Comparison of ENCODE assay signal across 8 cellular contexts in the genomic region with DNA sequence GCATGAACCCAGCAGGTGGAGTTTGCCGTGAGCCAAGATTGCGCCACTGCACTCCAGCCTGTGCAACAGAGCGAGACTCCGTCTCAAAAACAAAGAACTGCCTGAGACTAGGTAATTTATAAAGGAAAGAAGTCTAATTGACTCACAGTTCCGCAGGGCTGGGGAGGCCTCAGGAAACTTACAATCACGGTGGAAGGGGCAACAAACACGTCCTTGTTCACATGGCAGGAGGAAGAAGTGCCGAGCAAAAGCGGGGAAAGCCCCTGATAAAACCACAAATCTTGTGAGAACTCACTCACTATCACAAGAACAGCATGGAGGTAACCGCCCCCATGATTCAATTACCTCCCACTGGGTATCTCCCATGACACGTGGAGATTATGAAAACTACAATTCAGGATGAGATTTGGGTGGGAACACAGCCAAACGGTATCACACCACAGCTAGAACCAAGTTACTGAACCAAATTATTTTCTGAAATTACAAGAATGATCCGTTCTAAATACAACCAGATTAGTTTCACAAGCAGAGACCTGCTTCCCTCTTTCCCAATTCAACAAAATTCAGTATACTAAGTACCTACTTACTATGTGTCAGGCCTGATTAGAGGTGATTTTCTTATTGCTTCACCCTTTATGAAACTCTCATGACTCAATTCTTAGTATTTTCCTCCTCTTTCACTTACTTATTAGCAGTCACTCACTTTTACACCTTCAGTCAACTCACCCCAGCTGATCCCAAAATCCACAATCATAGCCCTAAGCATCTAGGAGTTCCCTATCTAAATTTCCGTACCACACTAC.
DNase-seq lines count a peak whose midpoint lies in the region; ATAC-seq lines count a peak whose summit lies in the region.

No MANE protein-coding gene starts in this region.

- peak; percentile 39 for ATAC-seq in HG02759 (IDR thresholded peaks at IDR 0.05; ENCODE audit: unreplicated experiment)
- peak; percentile 86 for ATAC-seq in effector memory CD8-positive, alpha-beta T cell (replicated peaks)

- DNase-seq in activated CD4-positive, alpha-beta T cell treated with anti-CD3 and anti-CD28 coated beads for 4 hours: peak; percentile 61 to 68
- DNase-seq in effector memory CD8-positive, alpha-beta T cell: peak in 2 of 3 experiments; percentile 7 to 13
- DNase-seq in stimulated activated CD8-positive, alpha-beta memory T cell treated with anti-CD3 and anti-CD28 coated beads, Interleukin-12 subunit alpha, Interleukin-12 subunit beta, amount 100 ng/mL, for 4 hours (ENCODE audit: low read depth): peak; percentile 6
- DNase-seq in SW 1271 (lab: John Stamatoyannopoulos, UW) (no peak), 8988T (no peak), NCI-H748 treated with DMSO at 0.1 percent for 48 hours (lab: John Stamatoyannopoulos, UW) (no peak), GDM1 (lab: John Stamatoyannopoulos, UW) (no peak)

- H3K27me3 Mint-ChIP-seq in effector memory CD8-positive, alpha-beta T cell: no peaks in the 10 kb centered on the region

- peaks cover 16 to 20% of the 10 kb centered on the region in 2 donors for H3K4me1 Mint-ChIP-seq in effector memory CD8-positive, alpha-beta T cell (ENCODE audit: low read depth in 2 of 2)

- no peak overlapping the region for H3K4me3 Mint-ChIP-seq in effector memory CD8-positive, alpha-beta T cell

- H3K9me3 Mint-ChIP-seq in effector memory CD8-positive, alpha-beta T cell: no peaks in the 10 kb centered on the region

- no peaks in the 10 kb centered on the region for H3K36me3 Mint-ChIP-seq in effector memory CD8-positive, alpha-beta T cell (ENCODE audit: insufficient read depth)

- peak overlapping the region; percentile 1 to 70 for H3K27ac Mint-ChIP-seq in effector memory CD8-positive, alpha-beta T cell

Comparison
In these comparisons a context has a peak if more than half of its experiments do, and no peak if none do; other contexts are left out.
1. DNase-seq: peak in activated CD4-positive, alpha-beta T cell treated with anti-CD3 and anti-CD28 coated beads for 4 hours (2 of 2), effector memory CD8-positive, alpha-beta T cell (2 of 3) and stimulated activated CD8-positive, alpha-beta memory T cell treated with anti-CD3 and anti-CD28 coated beads, Interleukin-12 subunit alpha, Interleukin-12 subunit beta, amount 100 ng/mL, for 4 hours (single experiment); none in SW 1271 (0 of 2), 8988T (single experiment), NCI-H748 treated with DMSO at 0.1 percent for 48 hours (single experiment) and GDM1 (single experiment).